In genomic region chr1:150322310-150322709, GRCh38 we compare ENCODE assay signal across 8 cellular contexts. TPM values are rescaled to one million over a fixed set of nuclear protein-coding genes. Genes with fewer than 3 reads are reported as not detected.
DNase-seq lines count a peak whose midpoint lies in the region; ATAC-seq, FAIRE-seq and TF ChIP-seq lines count a peak whose summit lies in the region.

No MANE protein-coding gene starts in this region.

- H3K4me3 ChIP-seq in MM.1S (ENCODE audit: low read length): peak overlapping the region; percentile 95
- peak overlapping the region; percentile 92 for H3K4me3 ChIP-seq in K562
- peak overlapping the region; percentile 86 to 97 for H3K4me3 ChIP-seq in muscle layer of duodenum (ENCODE audit: low read depth in 1 of 2, low read length in 2 of 2)

- FAIRE-seq in K562 (lab: Jason Lieb, UNC): no peak

- TF ChIP-seq CTCF in CD14-positive monocyte (IDR thresholded peaks at IDR 0.05) (no peak), MM.1S (IDR thresholded peaks at IDR 0.05; ENCODE audit: low read length) (no peak), K562 (IDR thresholded peaks at IDR 0.05 in 2 of 3, conservative IDR thresholded peaks at IDR 0.05 in 1 of 3; ENCODE audit: insufficient read depth in 2 of 3, low read depth in 1 of 3, low read length in 3 of 3) (no peak)

- H3K9me2 ChIP-seq in MM.1S (replicated peaks; ENCODE audit: insufficient read depth, low read length): no peaks in the 10 kb centered on the region

- TF ChIP-seq POLR2A in K562 (conservative IDR thresholded peaks at IDR 0.05): no peak

- H3K36me3 ChIP-seq in MM.1S (replicated peaks; ENCODE audit: insufficient read depth, low read length): peaks cover 10% of the 10 kb centered on the region; the same call in 1 of the 2 replicates
- peaks cover 41% of the 10 kb centered on the region for H3K36me3 ChIP-seq in K562 (ENCODE audit: control insufficient read depth, insufficient read depth, low read length)
- H3K36me3 ChIP-seq in muscle layer of duodenum (ENCODE audit: control insufficient read depth in 1 of 2, insufficient read depth in 2 of 2, low read length in 2 of 2): peaks cover 15 to 21% of the 10 kb centered on the region in 2 donors

- BruUV-seq in K562 (replicated peaks; lab: Mats Ljungman, UMichigan): no TSS peak

- 40% methylated on average over 3 of the region's 3 CpGs for WGBS in K562 (ENCODE audit: insufficient coverage, low coverage, missing lambda C conversion rate)

- no peak for TF ChIP-seq EP300 in K562 (IDR thresholded peaks at IDR 0.05; ENCODE audit: low read length)

- H3K4me2 ChIP-seq in MM.1S (ENCODE audit: low read depth, low read length) (peak overlapping the region; percentile 75), K562 (ENCODE audit: insufficient read depth, low read length) (peak overlapping the region; percentile 96)

- in situ Hi-C loops in K562 (cut with MboI): no loop called here

- H3K27me3 ChIP-seq in MM.1S (replicated peaks; ENCODE audit: insufficient read depth, low read length) (no peaks in the 10 kb centered on the region), K562 (ENCODE audit: control insufficient read depth in 2 of 2, insufficient read depth in 2 of 2, low read length in 2 of 2) (no peaks in the 10 kb centered on the region), muscle layer of duodenum (ENCODE audit: low read depth, low read length) (no peaks in the 10 kb centered on the region)

- peaks cover 6% of the 10 kb centered on the region for H3K4me1 ChIP-seq in MM.1S (ENCODE audit: low read length)
- H3K4me1 ChIP-seq in K562 (replicated peaks in 1 of 2; ENCODE audit: control insufficient read depth in 2 of 2, insufficient read depth in 2 of 2, low read length in 2 of 2): peaks cover 5% of the 10 kb centered on the region in 2 experiments; a peak in 2 of 5 replicates
- peaks cover 0 to 12% of the 10 kb centered on the region in 2 donors for H3K4me1 ChIP-seq in muscle layer of duodenum (ENCODE audit: control insufficient read depth in 1 of 2, insufficient read depth in 2 of 2, low read length in 2 of 2)

- CTCF ChIA-PET in K562 (lab: Yijun Ruan, JAX; ENCODE audit: low intra/inter-chr PET ratio): interaction anchor here (0.7 kb wide), 1 partner anchor 67 kb away, joined by 3 read pairs; no protein-coding TSS in a partner anchor

- H3F3A ChIP-seq in MM.1S (ENCODE audit: insufficient read depth, low read length): no peaks in the 10 kb centered on the region

- peak overlapping the region; percentile 84 for H3K9ac ChIP-seq in MM.1S (ENCODE audit: low read length)
- peak overlapping the region in 1 of 2 experiments; percentile 93; a peak in 3 of 4 replicates for H3K9ac ChIP-seq in K562 (ENCODE audit: insufficient read depth in 1 of 2, low read depth in 2 of 2, low read length in 2 of 2)

- POLR2A ChIA-PET in K562 (lab: Yijun Ruan, JAX): interaction anchor here (1.0 kb wide), 1 partner anchor 9 kb away, joined by 3 read pairs; no protein-coding TSS in a partner anchor

- intact Hi-C loops in CD14-positive monocyte (cut with micrococcal nuclease) (loop anchor here (2.0 to 5.0 kb wide), 2 partner anchors 40 to 54 kb away; partner anchors contain the start of genes RPRD2 (in 2 of the 2) and APH1A (in 1 of the 2)), K562 (cut with micrococcal nuclease) (loop anchor here (5.0 kb wide), 1 partner anchor 65 kb away; the partner anchor contains the start of gene CA14)

- no peaks in the 10 kb centered on the region for H3K9me3 Mint-ChIP-seq in CD14-positive monocyte

- ATAC-seq in K562: no peak
- no peak for ATAC-seq in HG02610 (IDR thresholded peaks at IDR 0.05; ENCODE audit: unreplicated experiment)
- no peak for ATAC-seq in GM18870 (IDR thresholded peaks at IDR 0.05; ENCODE audit: unreplicated experiment)

- peak overlapping the region; percentile 99 to 100 for H3K4me3 Mint-ChIP-seq in CD14-positive monocyte

- H3K9me3 ChIP-seq in MM.1S (replicated peaks; ENCODE audit: insufficient read depth, low read length) (no peaks in the 10 kb centered on the region), K562 (replicated peaks; ENCODE audit: control insufficient read depth, insufficient read depth, low read depth, low read length) (peaks cover 4% of the 10 kb centered on the region), muscle layer of duodenum (ENCODE audit: control insufficient read depth in 1 of 2, low read length in 2 of 2) (no peaks in the 10 kb centered on the region)

- peak overlapping the region; percentile 52; the same call in 1 of the 2 replicates for H3K27ac ChIP-seq in MM.1S (ENCODE audit: low read length)
- H3K27ac ChIP-seq in K562 (ENCODE audit: extremely low read depth, low read depth, low read length): peak overlapping the region; percentile 91; the same call in 2 of the 3 replicates
- peak overlapping the region; percentile 87 for H3K27ac ChIP-seq in muscle layer of duodenum (ENCODE audit: low read length)

- H3K27me3 Mint-ChIP-seq in CD14-positive monocyte (ENCODE audit: low read depth in 3 of 3): no peaks in the 10 kb centered on the region

- no peaks in the 10 kb centered on the region for H4K20me1 ChIP-seq in MM.1S (ENCODE audit: insufficient read depth, low read length)
- no peaks in the 10 kb centered on the region for H4K20me1 ChIP-seq in K562 (replicated peaks; ENCODE audit: control insufficient read depth, insufficient read depth, low read length)

- peaks cover 58% of the 10 kb centered on the region for H3K79me2 ChIP-seq in MM.1S (ENCODE audit: low read length)
- H3K79me2 ChIP-seq in K562 (ENCODE audit: control insufficient read depth, insufficient read depth, low read length): peaks cover 39% of the 10 kb centered on the region

- H3K27ac Mint-ChIP-seq in CD14-positive monocyte: peak overlapping the region; percentile 99 to 100 (median 100)

- H3K4me1 Mint-ChIP-seq in CD14-positive monocyte: peaks cover 19% of the 10 kb centered on the region

- no peaks in the 10 kb centered on the region for H3K9me1 ChIP-seq in K562 (ENCODE audit: control insufficient read depth, insufficient read depth, low read length)

- H2AFZ ChIP-seq in MM.1S (ENCODE audit: low read length) (peak overlapping the region; percentile 93), K562 (ENCODE audit: low read depth, low read length) (no peak overlapping the region)

- H3K36me3 Mint-ChIP-seq in CD14-positive monocyte: peaks cover 29 to 42% of the 10 kb centered on the region in 2 donors

- TF ChIP-seq RAD21 in K562 (CRISPR knock-in tag; conservative IDR thresholded peaks at IDR 0.05 in 1 of 2, IDR thresholded peaks at IDR 0.05 in 1 of 2): no peak

- DNase-seq in CD14-positive monocyte (ENCODE audit: low spot score) (peak; percentile 60), MM.1S (no peak), K562 (ENCODE audit: extremely low read depth in 1 of 4, low spot score in 3 of 4) (no peak), amniotic stem cell (lab: John Stamatoyannopoulos, UW) (no peak), NCI-H2196 (lab: John Stamatoyannopoulos, UW; ENCODE audit: unreplicated experiment) (no peak)

RNA-seq across cellular contexts. Expression of gene PRPF3, which starts 1.0 kb away (rescaled TPM):
- 1 to 10 TPM; 5.9 to 7.9 TPM for polyA plus RNA-seq in CD14-positive monocyte
- total RNA-seq in K562 (2011; cell fraction: chromatin; rRNA removed; ENCODE audit: low replicate concordance): 124 and 171 TPM in 2 replicates
- 54.7 and 55.1 TPM in 2 replicates for total RNA-seq in K562 (2011; cell fraction: nucleolus; rRNA removed)
- 103 and 135 TPM in 2 replicates for total RNA-seq in K562 (2011; cell fraction: nucleoplasm; rRNA removed)
- 50.5 and 57.9 TPM in 2 replicates for total RNA-seq in K562 (2014; rRNA removed)
- total RNA-seq in K562 (2014; rRNA removed; fragmentation: Illumina TruSeq; extraction: Trizol): 73.4 and 81.5 TPM in 2 replicates
- 80.0 and 84.4 TPM in 2 replicates for total RNA-seq in K562 (2015; rRNA removed; fragmentation: Illumina TruSeq; extraction: Trizol)
- 48.1 and 51.1 TPM in 2 replicates for total RNA-seq in K562 (2021)
- 38.1 and 41.7 TPM in 2 replicates for polyA plus RNA-seq in K562 (2011; rRNA removed)
- polyA plus RNA-seq in K562 (2011; cell fraction: cytosol; rRNA removed): 15.6 and 20.7 TPM in 2 replicates
- polyA plus RNA-seq in K562 (2011; cell fraction: nucleus; rRNA removed): 63.2 and 70.6 TPM in 2 replicates
- 41.5 and 45.4 TPM in 2 replicates for polyA plus RNA-seq in K562 (2012)
- polyA plus RNA-seq in K562 (2014; fragmentation: Illumina TruSeq; extraction: Trizol): 62.0 and 67.2 TPM in 2 replicates
- polyA plus RNA-seq in K562 (2014; fragmentation: Nextera tagmentation; extraction: Ambion mirVana): 10 to 100 TPM; 26.4 to 70.9 TPM
- 53.6 and 54.1 TPM in 2 replicates for polyA plus RNA-seq in K562 (2014; rRNA removed)
- polyA minus RNA-seq in K562 (2011; rRNA and poly(A)+ RNA removed): 70.3 TPM in 2 replicates
- 17.8 and 22.5 TPM in 2 replicates for polyA minus RNA-seq in K562 (2011; cell fraction: cytosol; rRNA and poly(A)+ RNA removed)
- polyA minus RNA-seq in K562 (2011; cell fraction: nucleus; rRNA and poly(A)+ RNA removed): 32.4 and 51.1 TPM in 2 replicates

RNA-seq across cellular contexts. Expression of gene MRPS21, which starts 28.6 kb away (rescaled TPM):
- 10 to 100 TPM; 49.6 to 53.0 TPM for polyA plus RNA-seq in CD14-positive monocyte
- total RNA-seq in K562 (2011; cell fraction: chromatin; rRNA removed; ENCODE audit: low replicate concordance): 67.0 and 94.2 TPM in 2 replicates
- 81.9 and 86.1 TPM in 2 replicates for total RNA-seq in K562 (2011; cell fraction: nucleolus; rRNA removed)
- total RNA-seq in K562 (2011; cell fraction: nucleoplasm; rRNA removed): 80.3 and 84.8 TPM in 2 replicates
- 139 and 144 TPM in 2 replicates for total RNA-seq in K562 (2014; rRNA removed)
- total RNA-seq in K562 (2014; rRNA removed; fragmentation: Illumina TruSeq; extraction: Trizol): 163 and 164 TPM in 2 replicates
- 123 and 132 TPM in 2 replicates for total RNA-seq in K562 (2015; rRNA removed; fragmentation: Illumina TruSeq; extraction: Trizol)
- 131 and 133 TPM in 2 replicates for total RNA-seq in K562 (2021)
- 151 and 182 TPM in 2 replicates for polyA plus RNA-seq in K562 (2011; rRNA removed)
- 57.7 and 87.2 TPM in 2 replicates for polyA plus RNA-seq in K562 (2011; cell fraction: cytosol; rRNA removed)
- 213 and 215 TPM in 2 replicates for polyA plus RNA-seq in K562 (2011; cell fraction: nucleus; rRNA removed)
- 74.4 and 116 TPM in 2 replicates for polyA plus RNA-seq in K562 (2012)
- 115 and 119 TPM in 2 replicates for polyA plus RNA-seq in K562 (2014; fragmentation: Illumina TruSeq; extraction: Trizol)
- polyA plus RNA-seq in K562 (2014; fragmentation: Nextera tagmentation; extraction: Ambion mirVana): 100 to 1,000 TPM; 374 to 407 TPM
- polyA plus RNA-seq in K562 (2014; rRNA removed): 149 and 173 TPM in 2 replicates
- polyA minus RNA-seq in K562 (2011; rRNA and poly(A)+ RNA removed): 42.5 and 52.5 TPM in 2 replicates
- 20.5 and 26.2 TPM in 2 replicates for polyA minus RNA-seq in K562 (2011; cell fraction: cytosol; rRNA and poly(A)+ RNA removed)
- polyA minus RNA-seq in K562 (2011; cell fraction: nucleus; rRNA and poly(A)+ RNA removed): 21.0 and 32.3 TPM in 2 replicates

RNA-seq across cellular contexts. Expression of gene CIART, which starts 40.0 kb away (rescaled TPM):
- polyA plus RNA-seq in CD14-positive monocyte (not detected), K562 (2011; rRNA removed) (0.30 TPM in 1 of 2 replicates, not detected in the other), K562 (2014; fragmentation: Illumina TruSeq; extraction: Trizol) (0.19 and 0.35 TPM in 2 replicates), K562 (2014; fragmentation: Nextera tagmentation; extraction: Ambion mirVana) (under 1 TPM; 0.07 to 0.21 TPM), K562 (2014; rRNA removed) (0.19 and 1.1 TPM in 2 replicates)
- 0.67 and 1.3 TPM in 2 replicates for total RNA-seq in K562 (2011; cell fraction: chromatin; rRNA removed; ENCODE audit: low replicate concordance)
- total RNA-seq in K562 (2011; cell fraction: nucleolus; rRNA removed): 0.67 TPM in 1 of 2 replicates, not detected in the other
- total RNA-seq in K562 (2011; cell fraction: nucleoplasm; rRNA removed): 0.29 and 1.5 TPM in 2 replicates
- total RNA-seq in K562 (2014; rRNA removed) (0.41 TPM in 1 of 2 replicates, not detected in the other), K562 (2014; rRNA removed; fragmentation: Illumina TruSeq; extraction: Trizol) (0.15 TPM in 1 of 2 replicates, not detected in the other), K562 (2015; rRNA removed; fragmentation: Illumina TruSeq; extraction: Trizol) (0.22 TPM in 1 of 2 replicates, not detected in the other), K562 (2021) (0.35 TPM in 1 of 2 replicates, not detected in the other)
- polyA plus RNA-seq in K562 (2011; cell fraction: cytosol; rRNA removed): 0.12 and 0.19 TPM in 2 replicates
- 1.1 and 1.3 TPM in 2 replicates for polyA plus RNA-seq in K562 (2011; cell fraction: nucleus; rRNA removed)
- polyA plus RNA-seq in K562 (2012): 0.10 and 0.44 TPM in 2 replicates
- not detected in 2 replicates for polyA minus RNA-seq in K562 (2011; rRNA and poly(A)+ RNA removed)
- polyA minus RNA-seq in K562 (2011; cell fraction: cytosol; rRNA and poly(A)+ RNA removed): not detected in 2 replicates
- polyA minus RNA-seq in K562 (2011; cell fraction: nucleus; rRNA and poly(A)+ RNA removed): not detected in 2 replicates

RNA-seq across cellular contexts. Expression of gene RPRD2, which starts 41.6 kb away (rescaled TPM):
- 1 to 10 TPM; 5.9 to 9.7 TPM for polyA plus RNA-seq in CD14-positive monocyte
- total RNA-seq in K562 (2011; cell fraction: chromatin; rRNA removed; ENCODE audit: low replicate concordance): 21.2 and 49.5 TPM in 2 replicates
- 12.0 and 13.0 TPM in 2 replicates for total RNA-seq in K562 (2011; cell fraction: nucleolus; rRNA removed)
- total RNA-seq in K562 (2011; cell fraction: nucleoplasm; rRNA removed): 21.8 and 22.7 TPM in 2 replicates
- 4.4 and 5.2 TPM in 2 replicates for total RNA-seq in K562 (2014; rRNA removed)
- total RNA-seq in K562 (2014; rRNA removed; fragmentation: Illumina TruSeq; extraction: Trizol): 7.7 and 8.9 TPM in 2 replicates
- 8.6 and 8.7 TPM in 2 replicates for total RNA-seq in K562 (2015; rRNA removed; fragmentation: Illumina TruSeq; extraction: Trizol)
- total RNA-seq in K562 (2021): 19.8 and 21.6 TPM in 2 replicates
- polyA plus RNA-seq in K562 (2011; rRNA removed): 6.1 and 11.4 TPM in 2 replicates
- polyA plus RNA-seq in K562 (2011; cell fraction: cytosol; rRNA removed): 5.5 and 7.2 TPM in 2 replicates
- polyA plus RNA-seq in K562 (2011; cell fraction: nucleus; rRNA removed): 11.6 and 12.5 TPM in 2 replicates
- 11.7 and 12.8 TPM in 2 replicates for polyA plus RNA-seq in K562 (2012)
- polyA plus RNA-seq in K562 (2014; fragmentation: Illumina TruSeq; extraction: Trizol): 18.3 and 21.3 TPM in 2 replicates
- 1 to 10 TPM; 1.5 to 4.4 TPM for polyA plus RNA-seq in K562 (2014; fragmentation: Nextera tagmentation; extraction: Ambion mirVana)
- polyA plus RNA-seq in K562 (2014; rRNA removed): 6.7 and 7.9 TPM in 2 replicates
- polyA minus RNA-seq in K562 (2011; rRNA and poly(A)+ RNA removed): 9.5 and 14.1 TPM in 2 replicates
- 10.0 and 10.3 TPM in 2 replicates for polyA minus RNA-seq in K562 (2011; cell fraction: cytosol; rRNA and poly(A)+ RNA removed)
- 9.8 and 18.9 TPM in 2 replicates for polyA minus RNA-seq in K562 (2011; cell fraction: nucleus; rRNA and poly(A)+ RNA removed)

RNA-seq across cellular contexts. Expression of gene C1orf54, which starts 49.7 kb away (rescaled TPM):
- polyA plus RNA-seq in CD14-positive monocyte (10 to 100 TPM in 1 of 2 donors, 1 to 10 TPM in 1; 9.2 to 14.5 TPM), K562 (2011; rRNA removed) (1.2 and 3.4 TPM in 2 replicates), K562 (2014; fragmentation: Illumina TruSeq; extraction: Trizol) (1.0 and 1.2 TPM in 2 replicates), K562 (2014; fragmentation: Nextera tagmentation; extraction: Ambion mirVana) (1 to 10 TPM; 2.0 to 2.5 TPM), K562 (2014; rRNA removed) (0.33 and 1.1 TPM in 2 replicates)
- 0.81 and 0.97 TPM in 2 replicates for total RNA-seq in K562 (2011; cell fraction: chromatin; rRNA removed; ENCODE audit: low replicate concordance)
- total RNA-seq in K562 (2011; cell fraction: nucleolus; rRNA removed): 0.50 TPM in 1 of 2 replicates, not detected in the other
- 0.29 TPM in 1 of 2 replicates, not detected in the other for total RNA-seq in K562 (2011; cell fraction: nucleoplasm; rRNA removed)
- total RNA-seq in K562 (2014; rRNA removed) (not detected in 2 replicates), K562 (2014; rRNA removed; fragmentation: Illumina TruSeq; extraction: Trizol) (0.65 and 1.1 TPM in 2 replicates), K562 (2015; rRNA removed; fragmentation: Illumina TruSeq; extraction: Trizol) (1.1 and 2.2 TPM in 2 replicates), K562 (2021) (0.20 and 1.00 TPM in 2 replicates)
- 0.48 and 2.8 TPM in 2 replicates for polyA plus RNA-seq in K562 (2011; cell fraction: cytosol; rRNA removed)
- polyA plus RNA-seq in K562 (2011; cell fraction: nucleus; rRNA removed): 0.47 and 1.8 TPM in 2 replicates
- polyA plus RNA-seq in K562 (2012): 2.7 and 2.8 TPM in 2 replicates
- 0.30 TPM in 1 of 2 replicates, not detected in the other for polyA minus RNA-seq in K562 (2011; rRNA and poly(A)+ RNA removed)
- 1.0 TPM in 1 of 2 replicates, not detected in the other for polyA minus RNA-seq in K562 (2011; cell fraction: cytosol; rRNA and poly(A)+ RNA removed)
- 0.67 TPM in 1 of 2 replicates, not detected in the other for polyA minus RNA-seq in K562 (2011; cell fraction: nucleus; rRNA and poly(A)+ RNA removed)
